Comparison of ENCODE assay signal across 19 cellular contexts in the genomic region with DNA sequence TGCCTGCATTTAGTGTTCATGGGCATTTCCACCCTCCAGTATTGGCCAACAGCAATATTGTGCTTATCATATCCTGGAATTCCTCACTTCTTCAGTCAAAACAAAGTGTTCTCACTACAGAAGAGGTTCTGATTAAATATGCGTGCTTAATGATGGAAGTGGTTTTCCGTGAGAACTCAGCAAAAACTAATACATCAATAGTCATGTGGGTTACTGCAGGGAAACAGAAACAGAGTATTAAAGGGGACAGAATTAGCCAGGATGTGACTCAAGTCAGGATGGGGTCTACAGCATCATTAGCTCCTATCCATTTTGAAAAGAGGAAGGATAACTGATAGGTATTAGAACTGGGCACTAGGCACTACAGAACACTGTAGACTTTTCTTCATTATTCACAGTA.
A peak's percentile ranks its signal among the peaks of the same experiment; 100 is the strongest.
DNase-seq lines count a peak whose midpoint lies in the region; ATAC-seq and TF ChIP-seq lines count a peak whose summit lies in the region.
"Had no signal": no experiment of that assay in that cellular context is flagged by ENCODE, and none has a peak within 500 bp of the region (broad histone marks: within the 10 kb centered on the region; RNA-seq: fewer than 3 reads in every experiment).

No MANE protein-coding gene starts in this region.

- TF ChIP-seq CTCF in OCI-LY7 (conservative IDR thresholded peaks at IDR 0.05; ENCODE audit: low read length), result no peak

- intact Hi-C loops in OCI-LY7 (cut with micrococcal nuclease; ENCODE audit: unreplicated experiment), result no loop called here

- no peaks in the 10 kb centered on the region for H3K9me2 ChIP-seq in OCI-LY7 (ENCODE audit: insufficient read depth, low read length)

- H3K27ac ChIP-seq in OCI-LY7 (ENCODE audit: low read depth, low read length, poor library complexity, severe bottlenecking), result no peak overlapping the region
- H3K27ac ChIP-seq: esophagus muscularis mucosa had no signal

- no peaks in the 10 kb centered on the region for H4K20me1 ChIP-seq in OCI-LY7 (ENCODE audit: insufficient read depth, low read length)

- H3K9me3 ChIP-seq in OCI-LY7 (ENCODE audit: low read length), result peaks cover 13% of the 10 kb centered on the region

- H3K4me3 ChIP-seq in OCI-LY7 (ENCODE audit: low read depth, low read length, poor library complexity, severe bottlenecking), result no peak overlapping the region
- H3K4me3 ChIP-seq: esophagus muscularis mucosa had no signal

- H3K36me3 ChIP-seq in OCI-LY7 (ENCODE audit: insufficient read depth, low read length), result no peaks in the 10 kb centered on the region
- H3K36me3 ChIP-seq: esophagus muscularis mucosa had no signal

- ATAC-seq in GM18867 (IDR thresholded peaks at IDR 0.05; ENCODE audit: unreplicated experiment) (peak; percentile 42), GM21529 (IDR thresholded peaks at IDR 0.05; ENCODE audit: unreplicated experiment) (peak; percentile 45), HG03442 (IDR thresholded peaks at IDR 0.05; ENCODE audit: unreplicated experiment) (peak; percentile 48)

- DNase-seq in renal cortical epithelial cell (ENCODE audit: low read depth) (peak; percentile 76), OCI-LY7 (ENCODE audit: low spot score) (no peak), T-helper 9 cell (no peak), NCI-H524 treated with DMSO at 0.1 percent for 48 hours (lab: John Stamatoyannopoulos, UW) (no peak)
- DNase-seq: activated CD4-positive, alpha-beta T cell treated with anti-CD3 and anti-CD28 coated beads for 36 hours; activated effector memory CD4-positive, alpha-beta T cell treated with Interleukin-2 at 50 U/mL for 16 hours; DND-41; H9; Kasumi-1; left cardiac atrium; NCI-H1092; NCI-H2081 treated with DMSO at 0.1 percent for 48 hours; nephron progenitor cell; posterior cingulate gyrus; stimulated activated naive CD8-positive, alpha-beta T cell treated with anti-CD3 and anti-CD28 coated beads, Interleukin-15, amount 100 ng/mL, for 72 hours had no signal

- no peak overlapping the region for H2AFZ ChIP-seq in OCI-LY7 (ENCODE audit: low read length)

- BruUV-seq in OCI-LY7 (replicated peaks; lab: Mats Ljungman, UMichigan), result no TSS peak

- H3K4me1 ChIP-seq in OCI-LY7 (ENCODE audit: insufficient read depth, low read length, poor library complexity, severe bottlenecking), result no peaks in the 10 kb centered on the region
- H3K4me1 ChIP-seq: esophagus muscularis mucosa had no signal

- POLR2A ChIA-PET in OCI-LY7 (lab: Charles Lee), result no interaction called here

- no peak overlapping the region for H3K4me2 ChIP-seq in OCI-LY7 (ENCODE audit: low read length)

- H3K79me2 ChIP-seq in OCI-LY7 (ENCODE audit: insufficient read depth, low read depth, low read length), result no peaks in the 10 kb centered on the region

- CTCF ChIA-PET in OCI-LY7 (lab: Charles Lee; ENCODE audit: unreplicated experiment), result no interaction called here
